16 cellular contexts compared by ENCODE assay signal in the genomic region with DNA sequence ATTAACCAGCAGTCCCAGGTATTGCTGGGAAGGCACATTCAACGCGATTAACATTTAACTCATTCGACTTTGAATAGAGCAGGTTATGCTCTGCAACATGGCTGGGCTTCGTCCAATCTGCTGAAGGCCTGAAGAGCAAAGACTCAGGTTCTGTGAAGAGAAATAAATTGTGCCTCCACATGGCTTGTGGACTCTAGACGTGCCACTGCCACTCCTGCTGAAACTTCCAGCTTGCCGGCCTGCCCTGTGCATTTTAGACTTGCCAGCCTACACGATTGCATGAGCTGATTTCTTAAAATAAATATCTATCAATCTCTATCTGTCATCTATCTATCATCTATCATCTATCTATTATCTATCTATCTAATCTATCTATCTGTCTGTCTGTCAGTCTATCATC.
DNase-seq lines count a peak whose midpoint lies in the region; ATAC-seq and TF ChIP-seq lines count a peak whose summit lies in the region.
"Had no signal": no experiment of that assay in that cellular context is flagged by ENCODE, and none has a peak within 500 bp of the region (broad histone marks: within the 10 kb centered on the region; RNA-seq: fewer than 3 reads in every experiment).

No MANE protein-coding gene starts in this region.

- peaks cover 16% of the 10 kb centered on the region for H3K4me1 Mint-ChIP-seq in activated naive CD8-positive, alpha-beta T cell (ENCODE audit: low read depth)
- H3K4me1 Mint-ChIP-seq in activated naive CD8-positive, alpha-beta T cell treated with anti-CD3 and anti-CD28 coated beads for 36 hours: peaks cover 12% of the 10 kb centered on the region
- H3K4me1 Mint-ChIP-seq in T-helper 17 cell (peaks cover 13% of the 10 kb centered on the region), nephron (peaks cover 28% of the 10 kb centered on the region)
- H3K4me1 Mint-ChIP-seq in activated T-helper 17 cell treated with anti-CD3 and anti-CD28 coated beads, Interleukin-2, amount 50 U/mL, for 72 hours: peaks cover 8% of the 10 kb centered on the region
- H3K4me1 Mint-ChIP-seq: IgD-negative memory B cell had no signal

- H3K36me3 Mint-ChIP-seq in activated naive CD8-positive, alpha-beta T cell: no peaks in the 10 kb centered on the region
- no peaks in the 10 kb centered on the region for H3K36me3 Mint-ChIP-seq in activated naive CD8-positive, alpha-beta T cell treated with anti-CD3 and anti-CD28 coated beads for 36 hours
- no peaks in the 10 kb centered on the region for H3K36me3 Mint-ChIP-seq in T-helper 17 cell (ENCODE audit: low read depth)
- no peaks in the 10 kb centered on the region for H3K36me3 Mint-ChIP-seq in nephron (ENCODE audit: low read depth)
- H3K36me3 Mint-ChIP-seq in activated T-helper 17 cell treated with anti-CD3 and anti-CD28 coated beads, Interleukin-2, amount 50 U/mL, for 72 hours (ENCODE audit: low read depth): no peaks in the 10 kb centered on the region
- H3K36me3 Mint-ChIP-seq: IgD-negative memory B cell had no signal

- no peaks in the 10 kb centered on the region for H3K9me3 Mint-ChIP-seq in activated naive CD8-positive, alpha-beta T cell (ENCODE audit: low read depth)
- H3K9me3 Mint-ChIP-seq in activated naive CD8-positive, alpha-beta T cell treated with anti-CD3 and anti-CD28 coated beads for 36 hours: no peaks in the 10 kb centered on the region
- no peaks in the 10 kb centered on the region for H3K9me3 Mint-ChIP-seq in nephron
- H3K9me3 Mint-ChIP-seq in activated T-helper 17 cell treated with anti-CD3 and anti-CD28 coated beads, Interleukin-2, amount 50 U/mL, for 72 hours: no peaks in the 10 kb centered on the region

- H3K4me3 Mint-ChIP-seq in activated naive CD8-positive, alpha-beta T cell: peak overlapping the region; percentile 0
- no peak overlapping the region for H3K4me3 Mint-ChIP-seq in activated naive CD8-positive, alpha-beta T cell treated with anti-CD3 and anti-CD28 coated beads for 36 hours
- peak overlapping the region; percentile 63 for H3K4me3 Mint-ChIP-seq in T-helper 17 cell
- no peak overlapping the region for H3K4me3 Mint-ChIP-seq in nephron
- no peak overlapping the region for H3K4me3 Mint-ChIP-seq in activated T-helper 17 cell treated with anti-CD3 and anti-CD28 coated beads, Interleukin-2, amount 50 U/mL, for 72 hours
- H3K4me3 Mint-ChIP-seq: IgD-negative memory B cell had no signal

- H3K27me3 Mint-ChIP-seq in activated naive CD8-positive, alpha-beta T cell: no peaks in the 10 kb centered on the region
- H3K27me3 Mint-ChIP-seq in activated naive CD8-positive, alpha-beta T cell treated with anti-CD3 and anti-CD28 coated beads for 36 hours: no peaks in the 10 kb centered on the region
- H3K27me3 Mint-ChIP-seq in T-helper 17 cell (peaks cover 9% of the 10 kb centered on the region), nephron (ENCODE audit: low read depth) (peaks cover 18% of the 10 kb centered on the region)
- no peaks in the 10 kb centered on the region for H3K27me3 Mint-ChIP-seq in activated T-helper 17 cell treated with anti-CD3 and anti-CD28 coated beads, Interleukin-2, amount 50 U/mL, for 72 hours

- TF ChIP-seq CTCF in nephron (IDR thresholded peaks at IDR 0.05; ENCODE audit: unreplicated experiment in 3 of 3): no peak

- ATAC-seq in T-helper 17 cell (no peak), HG03280 (IDR thresholded peaks at IDR 0.05; ENCODE audit: unreplicated experiment) (no peak)
- no peak for ATAC-seq in activated T-helper 17 cell treated with anti-CD3 and anti-CD28 coated beads, Interleukin-2, amount 50 U/mL, for 72 hours (replicated peaks)
- ATAC-seq: A549 had no signal

- H3K9me3 ChIP-seq in T-helper 17 cell (ENCODE audit: control insufficient read depth, low read length, poor library complexity, severe bottlenecking): no peaks in the 10 kb centered on the region
- H3K9me3 ChIP-seq: A549 had no signal

- no peak overlapping the region for H3K27ac Mint-ChIP-seq in activated naive CD8-positive, alpha-beta T cell
- no peak overlapping the region for H3K27ac Mint-ChIP-seq in activated naive CD8-positive, alpha-beta T cell treated with anti-CD3 and anti-CD28 coated beads for 36 hours
- H3K27ac Mint-ChIP-seq in T-helper 17 cell (peak overlapping the region; percentile 60), nephron (peak overlapping the region; percentile 37 to 78 (median 57))
- H3K27ac Mint-ChIP-seq in activated T-helper 17 cell treated with anti-CD3 and anti-CD28 coated beads, Interleukin-2, amount 50 U/mL, for 72 hours: no peak overlapping the region

- no peak for DNase-seq in activated naive CD8-positive, alpha-beta T cell treated with anti-CD3 and anti-CD28 coated beads for 36 hours
- DNase-seq in T-helper 17 cell (no peak), caudate nucleus (lab: John Stamatoyannopoulos, UW) (no peak)
- DNase-seq: HCEC 1CT, NCI-H1105 treated with DMSO at 0.1 percent for 48 hours, NCI-H187, NCI-H345, NCI-H69, Right ventricle myocardium superior had no signal

- H3K27ac ChIP-seq in caudate nucleus (ENCODE audit: low read depth, low read length): no peak overlapping the region
- H3K27ac ChIP-seq: A549, C4-2B had no signal

Comparison
In these comparisons a context has a peak if more than half of its experiments do, and no peak if none do; other contexts are left out.
1. H3K4me3 Mint-ChIP-seq: peak in activated naive CD8-positive, alpha-beta T cell (single experiment) and T-helper 17 cell (single experiment); none in activated naive CD8-positive, alpha-beta T cell treated with anti-CD3 and anti-CD28 coated beads for 36 hours (single experiment), nephron (0 of 3) and activated T-helper 17 cell treated with anti-CD3 and anti-CD28 coated beads, Interleukin-2, amount 50 U/mL, for 72 hours (single experiment).
2. H3K27ac Mint-ChIP-seq: peak in T-helper 17 cell (single experiment) and nephron (3 of 3); none in activated naive CD8-positive, alpha-beta T cell (single experiment), activated naive CD8-positive, alpha-beta T cell treated with anti-CD3 and anti-CD28 coated beads for 36 hours (single experiment) and activated T-helper 17 cell treated with anti-CD3 and anti-CD28 coated beads, Interleukin-2, amount 50 U/mL, for 72 hours (single experiment).